Comparison of ENCODE assay signal across 24 cellular contexts in genomic region chr14:74784634-74785033, GRCh38. TPM values are rescaled to one million over a fixed set of nuclear protein-coding genes. Genes with fewer than 3 reads are reported as not detected.
DNase-seq lines count a peak whose midpoint lies in the region; ATAC-seq and TF ChIP-seq lines count a peak whose summit lies in the region.
"Had no signal": no experiment of that assay in that cellular context is flagged by ENCODE, and none has a peak within 500 bp of the region (broad histone marks: within the 10 kb centered on the region; RNA-seq: fewer than 3 reads in every experiment).

No MANE protein-coding gene starts in this region.

- ATAC-seq in natural killer cell, result no peak
- no peak for ATAC-seq in natural killer cell treated with Interleukin-12 subunit alpha and Interleukin-12 subunit beta and Interleukin-15 and Interleukin-18, amount 100 ng/mL, for 72 hours
- peak; percentile 88 for ATAC-seq in left ventricle myocardium superior
- no peak for ATAC-seq in GM21619 (IDR thresholded peaks at IDR 0.05; ENCODE audit: unreplicated experiment)
- ATAC-seq: stimulated activated naive CD8-positive, alpha-beta T cell treated with anti-CD3 and anti-CD28 coated beads, Interleukin-15, amount 100 ng/mL, for 72 hours; WTC11 had no signal

- no peak overlapping the region for H3K4me3 Mint-ChIP-seq in natural killer cell
- no peak overlapping the region for H3K4me3 Mint-ChIP-seq in natural killer cell treated with Interleukin-12 subunit alpha and Interleukin-12 subunit beta and Interleukin-15 and Interleukin-18, amount 100 ng/mL, for 72 hours
- H3K4me3 Mint-ChIP-seq: activated T-helper 1 cell treated with anti-CD3 and anti-CD28 coated beads, Interleukin-12 subunit alpha, Interleukin-12 subunit beta, Interleukin-2, Interleukin-4 antibody, amounts not matched to agents 30 ng/mL and 10 ng/mL and 1 ng/mL, durations not matched to agents 14 hours and 24 hours and 36 hours; memory B cell; nephron; stimulated activated naive CD8-positive, alpha-beta T cell treated with anti-CD3 and anti-CD28 coated beads, Interleukin-15, amount 100 ng/mL, for 72 hours; WTC11 had no signal

- DNase-seq in natural killer cell (no peak), left ventricle myocardium superior (no peak), NCI-H446 treated with DMSO at 0.1 percent for 48 hours (lab: John Stamatoyannopoulos, UW) (no peak), NCI-H82 (lab: John Stamatoyannopoulos, UW) (no peak)
- no peak for DNase-seq in natural killer cell treated with Interleukin-12 subunit alpha and Interleukin-12 subunit beta and Interleukin-15 and Interleukin-18, amount 100 ng/mL, for 72 hours (ENCODE audit: low spot score)
- peak; percentile 52 for DNase-seq in Jurkat, Clone E6-1 (ENCODE audit: low read depth, low spot score)
- DNase-seq: amygdala; central memory CD4-positive, alpha-beta T cell; COR-L47; erythroblast; foreskin melanocyte; NCI-H1092; NCI-H2081; NK-92 treated with Interleukin-12 subunit alpha and Interleukin-12 subunit beta, amount 100 ng/mL, for 24 hours; Peyer's patch; SK-N-SH; small intestine; stimulated activated naive CD8-positive, alpha-beta T cell treated with anti-CD3 and anti-CD28 coated beads, Interleukin-15, amount 100 ng/mL, for 72 hours had no signal

- H3K4me1 Mint-ChIP-seq in natural killer cell, result peaks cover 23 to 31% of the 10 kb centered on the region in 2 donors
- H3K4me1 Mint-ChIP-seq in natural killer cell treated with Interleukin-12 subunit alpha and Interleukin-12 subunit beta and Interleukin-15 and Interleukin-18, amount 100 ng/mL, for 72 hours (ENCODE audit: low read depth in 2 of 2), result peaks cover 17 to 18% of the 10 kb centered on the region in 2 donors
- H3K4me1 Mint-ChIP-seq: nephron had no signal

- H3K4me3 ChIP-seq in Jurkat, Clone E6-1 (ENCODE audit: low read length), result no peak overlapping the region
- H3K4me3 ChIP-seq: Peyer's patch, tibial nerve had no signal

- peak overlapping the region; percentile 6 to 41 for H3K27ac Mint-ChIP-seq in natural killer cell
- peak overlapping the region in 1 of 2 donors; percentile 3 for H3K27ac Mint-ChIP-seq in natural killer cell treated with Interleukin-12 subunit alpha and Interleukin-12 subunit beta and Interleukin-15 and Interleukin-18, amount 100 ng/mL, for 72 hours
- H3K27ac Mint-ChIP-seq: activated T-helper 1 cell treated with anti-CD3 and anti-CD28 coated beads, Interleukin-12 subunit alpha, Interleukin-12 subunit beta, Interleukin-2, Interleukin-4 antibody, amounts not matched to agents 30 ng/mL and 10 ng/mL and 1 ng/mL, durations not matched to agents 14 hours and 24 hours and 36 hours; memory B cell; nephron had no signal

- intact Hi-C loops in natural killer cell (cut with micrococcal nuclease) (no loop called here), left ventricle myocardium superior (cut with micrococcal nuclease) (no loop called here)

- no peak for TF ChIP-seq CTCF in natural killer cell (IDR thresholded peaks at IDR 0.05)

- peaks cover 38% of the 10 kb centered on the region for H3K36me3 Mint-ChIP-seq in natural killer cell
- H3K36me3 Mint-ChIP-seq in natural killer cell treated with Interleukin-12 subunit alpha and Interleukin-12 subunit beta and Interleukin-15 and Interleukin-18, amount 100 ng/mL, for 72 hours, result peaks cover 13% of the 10 kb centered on the region

- no peaks in the 10 kb centered on the region for H3K27me3 Mint-ChIP-seq in natural killer cell (ENCODE audit: low read depth in 2 of 2)
- no peaks in the 10 kb centered on the region for H3K27me3 Mint-ChIP-seq in natural killer cell treated with Interleukin-12 subunit alpha and Interleukin-12 subunit beta and Interleukin-15 and Interleukin-18, amount 100 ng/mL, for 72 hours
- H3K27me3 Mint-ChIP-seq: memory B cell; stimulated activated naive CD8-positive, alpha-beta T cell treated with anti-CD3 and anti-CD28 coated beads, Interleukin-15, amount 100 ng/mL, for 72 hours had no signal

- no peaks in the 10 kb centered on the region for H3K9me3 Mint-ChIP-seq in natural killer cell
- H3K9me3 Mint-ChIP-seq in natural killer cell treated with Interleukin-12 subunit alpha and Interleukin-12 subunit beta and Interleukin-15 and Interleukin-18, amount 100 ng/mL, for 72 hours, result no peaks in the 10 kb centered on the region
- H3K9me3 Mint-ChIP-seq: activated T-helper 1 cell treated with anti-CD3 and anti-CD28 coated beads, Interleukin-12 subunit alpha, Interleukin-12 subunit beta, Interleukin-2, Interleukin-4 antibody, amounts not matched to agents 30 ng/mL and 10 ng/mL and 1 ng/mL, durations not matched to agents 14 hours and 24 hours and 36 hours; memory B cell; stimulated activated naive CD8-positive, alpha-beta T cell treated with anti-CD3 and anti-CD28 coated beads, Interleukin-15, amount 100 ng/mL, for 72 hours had no signal

RNA-seq across cellular contexts. Expression of gene YLPM1, which starts 21.5 kb away (rescaled TPM):
- total RNA-seq in natural killer cell (100 to 1,000 TPM in 1 of 3 donors, 10 to 100 TPM in 2; 86.1 to 101 (median 93.3) TPM), left ventricle myocardium superior (26.4 TPM)
- 10 to 100 TPM; 53.6 to 74.8 TPM for total RNA-seq in natural killer cell treated with Interleukin-12 subunit alpha and Interleukin-12 subunit beta and Interleukin-15 and Interleukin-18, amount 100 ng/mL, for 72 hours
- 48.3 TPM for polyA plus RNA-seq in Jurkat, Clone E6-1 (2012; ENCODE audit: insufficient read depth, insufficient read length)
